1 cellular context compared by ENCODE assay signal in the genomic region with DNA sequence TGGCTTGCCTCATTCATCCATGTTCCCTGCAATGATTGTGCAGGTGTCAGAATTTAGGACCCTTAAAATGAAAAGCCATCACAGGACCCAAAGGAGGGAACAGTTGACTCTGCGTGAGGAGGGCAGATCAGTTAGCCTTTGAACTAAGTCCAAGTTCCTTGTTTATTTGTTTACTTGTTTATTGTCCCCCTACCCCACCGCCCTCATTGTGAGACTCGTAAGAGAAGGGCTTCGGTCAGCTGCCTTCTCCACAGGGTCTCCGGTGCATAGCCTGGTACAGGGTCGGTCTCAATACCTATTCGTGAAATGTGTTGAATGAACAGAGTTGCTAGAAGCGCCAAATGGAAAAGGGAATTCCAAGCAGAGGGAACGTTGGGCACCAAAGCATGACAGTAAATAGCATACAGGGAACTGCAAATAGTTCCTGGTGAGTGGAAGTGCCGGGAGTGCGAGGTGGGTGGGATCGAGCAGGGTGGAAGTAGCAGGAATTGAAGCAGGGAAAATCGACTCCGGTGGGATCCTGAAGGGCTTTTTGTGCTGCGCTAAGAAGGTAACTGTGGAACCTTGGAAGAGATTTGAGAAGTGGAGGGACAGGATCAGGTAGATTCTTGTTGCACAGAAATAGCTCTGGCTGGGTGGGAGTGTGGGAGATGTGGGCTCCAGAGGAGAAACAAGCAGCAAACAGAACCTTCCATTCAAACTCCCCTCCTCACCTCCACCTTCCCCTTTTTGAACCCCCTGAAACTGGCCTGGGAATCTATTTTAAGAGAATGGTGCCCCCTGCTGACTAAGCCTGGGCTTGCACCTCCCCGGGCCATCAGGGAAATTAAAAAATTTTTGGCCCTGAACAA.
TF ChIP-seq lines count a peak whose summit lies in the region.

No MANE protein-coding gene starts in this region.

TF ChIP-seq in GM12878, 131 proteins besides CTCF, POLR2A, EP300 and RAD21:
- peak; percentile 2; the same call in 1 of the 2 replicates for TF ChIP-seq PML (IDR thresholded peaks at IDR 0.05; ENCODE audit: low read length)
- TF ChIP-seq, protein P1, sequence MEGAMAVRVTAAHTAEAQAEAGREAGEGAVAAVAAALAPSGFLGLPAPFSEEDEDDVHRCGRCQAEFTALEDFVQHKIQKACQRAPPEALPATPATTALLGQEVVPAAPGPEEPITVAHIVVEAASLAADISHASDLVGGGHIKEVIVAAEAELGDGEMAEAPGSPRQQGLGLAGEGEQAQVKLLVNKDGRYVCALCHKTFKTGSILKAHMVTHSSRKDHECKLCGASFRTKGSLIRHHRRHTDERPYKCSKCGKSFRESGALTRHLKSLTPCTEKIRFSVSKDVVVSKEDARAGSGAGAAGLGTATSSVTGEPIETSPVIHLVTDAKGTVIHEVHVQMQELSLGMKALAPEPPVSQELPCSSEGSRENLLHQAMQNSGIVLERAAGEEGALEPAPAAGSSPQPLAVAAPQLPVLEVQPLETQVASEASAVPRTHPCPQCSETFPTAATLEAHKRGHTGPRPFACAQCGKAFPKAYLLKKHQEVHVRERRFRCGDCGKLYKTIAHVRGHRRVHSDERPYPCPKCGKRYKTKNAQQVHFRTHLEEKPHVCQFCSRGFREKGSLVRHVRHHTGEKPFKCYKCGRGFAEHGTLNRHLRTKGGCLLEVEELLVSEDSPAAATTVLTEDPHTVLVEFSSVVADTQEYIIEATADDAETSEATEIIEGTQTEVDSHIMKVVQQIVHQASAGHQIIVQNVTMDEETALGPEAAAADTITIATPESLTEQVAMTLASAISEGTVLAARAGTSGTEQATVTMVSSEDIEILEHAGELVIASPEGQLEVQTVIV (IDR thresholded peaks at IDR 0.05; ENCODE audit: borderline replicate concordance, partially characterized antibody) = no peak
- peak; percentile 59; the same call in 1 of the 2 replicates for TF ChIP-seq SPI1 (IDR thresholded peaks at IDR 0.05; ENCODE audit: borderline replicate concordance, insufficient read depth, low read depth, low read length)
- TF ChIP-seq RAD51 (IDR thresholded peaks at IDR 0.05) = no peak
- 0 out of 2 replicates have a peak, but pooled peaks have one; percentile 54 for TF ChIP-seq YY1 (IDR thresholded peaks at IDR 0.05; ENCODE audit: low read depth, low read length)
- TF ChIP-seq SMC3 (IDR thresholded peaks at IDR 0.05; ENCODE audit: borderline replicate concordance, low read length) = peak; percentile 96
- 0 out of 2 replicates have a peak, but pooled peaks have one; percentile 30 for TF ChIP-seq MEF2A (IDR thresholded peaks at IDR 0.05; ENCODE audit: insufficient read depth, low read depth, low read length)
